11 cellular contexts compared by ENCODE assay signal in the genomic region with DNA sequence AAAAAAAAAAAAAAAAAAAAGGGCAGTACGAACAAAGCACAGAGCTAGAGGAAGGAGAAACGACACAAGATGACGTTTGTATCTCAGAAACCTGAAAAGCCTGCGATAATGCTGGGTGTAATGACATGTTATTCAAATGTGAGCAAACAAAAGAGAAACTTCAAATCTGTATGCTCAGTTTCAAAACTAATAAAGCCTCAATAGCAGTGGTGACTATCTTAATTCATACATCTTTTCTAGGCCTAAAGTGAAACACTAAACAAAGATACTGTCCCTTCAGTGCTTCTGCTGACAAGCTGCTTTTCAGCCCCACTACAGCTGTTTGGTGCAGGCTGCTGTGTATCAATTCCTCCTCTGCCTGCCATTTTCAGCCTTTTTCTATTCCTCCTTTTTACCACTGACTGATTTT. TPM values are rescaled to one million over a fixed set of nuclear protein-coding genes. Genes with fewer than 3 reads are reported as not detected.
DNase-seq lines count a peak whose midpoint lies in the region; ATAC-seq and TF ChIP-seq lines count a peak whose summit lies in the region.
"Had no signal": no experiment of that assay in that cellular context is flagged by ENCODE, and none has a peak within 500 bp of the region (broad histone marks: within the 10 kb centered on the region; RNA-seq: fewer than 3 reads in every experiment).

No MANE protein-coding gene starts in this region.

- H3K9me3 ChIP-seq in CD4-positive, alpha-beta T cell (ENCODE audit: control insufficient read depth, low read length): no peaks in the 10 kb centered on the region
- no peaks in the 10 kb centered on the region for H3K9me3 ChIP-seq in SK-N-SH

- DNase-seq in CD4-positive, alpha-beta T cell: no peak
- DNase-seq in activated B cell treated with CpG ODN at 0.5 μM for 24 hours (no peak), NCI-H226 (no peak), posterior cingulate gyrus (no peak), activated gamma-delta T cell (lab: John Stamatoyannopoulos, UW) (no peak), SK-N-SH (no peak)
- DNase-seq: GOT3, immature natural killer cell had no signal

- no peak overlapping the region for H2AFZ ChIP-seq in SK-N-SH (ENCODE audit: low read depth)

- no peak overlapping the region for H3K9ac ChIP-seq in SK-N-SH

- peaks cover 21% of the 10 kb centered on the region for H3K4me1 Mint-ChIP-seq in CD4-positive, alpha-beta T cell (ENCODE audit: low read depth)
- H3K4me1 Mint-ChIP-seq in activated B cell treated with CpG ODN at 0.5 μM for 24 hours: peaks cover 23% of the 10 kb centered on the region

- TF ChIP-seq RAD21 in SK-N-SH (IDR thresholded peaks at IDR 0.05; ENCODE audit: low read length): no peak

- peaks cover 22% of the 10 kb centered on the region for H3K36me3 Mint-ChIP-seq in CD4-positive, alpha-beta T cell (ENCODE audit: low read depth)
- H3K36me3 Mint-ChIP-seq in activated B cell treated with CpG ODN at 0.5 μM for 24 hours (ENCODE audit: low read depth): peaks cover 7% of the 10 kb centered on the region

- peaks cover 0 to 3% of the 10 kb centered on the region in 2 experiments for H3K36me3 ChIP-seq in SK-N-SH (replicated peaks in 1 of 2; ENCODE audit: control insufficient read depth in 1 of 2, insufficient read depth in 2 of 2, low read length in 1 of 2)

- peaks cover 3% of the 10 kb centered on the region for H3F3A ChIP-seq in SK-N-SH (replicated peaks; ENCODE audit: insufficient read depth)

- CTCF ChIA-PET in CD4-positive, alpha-beta T cell (lab: Charles Lee): no interaction called here
- CTCF ChIA-PET in activated B cell treated with CpG ODN at 0.5 μM for 24 hours (lab: Charles Lee): no interaction called here
- CTCF ChIA-PET in SK-N-SH (lab: Yijun Ruan, JAX): no interaction called here

- H4K20me1 ChIP-seq in SK-N-SH (ENCODE audit: insufficient read depth): no peaks in the 10 kb centered on the region

- TF ChIP-seq CTCF in CD4-positive, alpha-beta T cell (IDR thresholded peaks at IDR 0.05): no peak
- TF ChIP-seq CTCF in activated B cell treated with CpG ODN at 0.5 μM for 24 hours (IDR thresholded peaks at IDR 0.05): no peak
- TF ChIP-seq CTCF in SK-N-SH (IDR thresholded peaks at IDR 0.05): no peak

- peak; percentile 79 for ATAC-seq in CD4-positive, alpha-beta T cell (ENCODE audit: poor library complexity)
- peak; percentile 90 for ATAC-seq in GM19324 (IDR thresholded peaks at IDR 0.05; ENCODE audit: low FRiP score, unreplicated experiment)
- peak; percentile 77 for ATAC-seq in HG02943 (IDR thresholded peaks at IDR 0.05; ENCODE audit: low read depth, unreplicated experiment)
- ATAC-seq in activated B cell treated with CpG ODN at 0.5 μM for 24 hours (ENCODE audit: low read depth): peak; percentile 61
- ATAC-seq: Right ventricle myocardium inferior had no signal

- H3K4me2 ChIP-seq in SK-N-SH: no peak overlapping the region

- no peaks in the 10 kb centered on the region for H3K27me3 ChIP-seq in CD4-positive, alpha-beta T cell (ENCODE audit: control insufficient read depth, insufficient read depth, low read length)
- no peaks in the 10 kb centered on the region for H3K27me3 ChIP-seq in SK-N-SH (ENCODE audit: insufficient read depth)

- no peaks in the 10 kb centered on the region for H3K9me2 ChIP-seq in SK-N-SH

- peaks cover 0 to 4% of the 10 kb centered on the region in 2 experiments; a peak in 3 of 4 replicates for H3K4me1 ChIP-seq in SK-N-SH (ENCODE audit: control insufficient read depth in 1 of 2, insufficient read depth in 2 of 2, low read depth in 1 of 2, low read length in 1 of 2)

- peak overlapping the region; percentile 75 for H3K27ac Mint-ChIP-seq in CD4-positive, alpha-beta T cell
- peak overlapping the region; percentile 53 for H3K27ac Mint-ChIP-seq in activated B cell treated with CpG ODN at 0.5 μM for 24 hours

- H3K4me3 Mint-ChIP-seq in CD4-positive, alpha-beta T cell: peak overlapping the region; percentile 8
- peak overlapping the region; percentile 13 for H3K4me3 Mint-ChIP-seq in activated B cell treated with CpG ODN at 0.5 μM for 24 hours
- H3K4me3 Mint-ChIP-seq: immature natural killer cell had no signal

- peaks cover 22% of the 10 kb centered on the region; the same call in 1 of the 2 replicates for H3K79me2 ChIP-seq in SK-N-SH (ENCODE audit: insufficient read depth)

- intact Hi-C loops in CD4-positive, alpha-beta T cell (cut with DNase I, micrococcal nuclease): no loop called here
- intact Hi-C loops in activated B cell treated with CpG ODN at 0.5 μM for 24 hours (cut with micrococcal nuclease) (no loop called here), posterior cingulate gyrus (cut with DNase I) (no loop called here)

- POLR2A ChIA-PET in CD4-positive, alpha-beta T cell (lab: Charles Lee): interaction anchor here (0.6 to 1.8 kb wide), 2 partner anchors 15 to 28 kb away, joined by 4 to 5 read pairs; no protein-coding TSS in a partner anchor
- POLR2A ChIA-PET in activated B cell treated with CpG ODN at 0.5 μM for 24 hours (lab: Charles Lee): interaction anchor here (0.6 kb wide), 1 partner anchor 120 kb away, joined by 3 read pairs; no protein-coding TSS in a partner anchor
- POLR2A ChIA-PET in SK-N-SH (lab: Yijun Ruan, JAX): no interaction called here

- no peak overlapping the region for H3K27ac ChIP-seq in CD4-positive, alpha-beta T cell (ENCODE audit: low read depth, low read length)
- no peak overlapping the region; a peak in 1 of 4 replicates for H3K27ac ChIP-seq in SK-N-SH (ENCODE audit: low read depth in 2 of 2, low read length in 1 of 2)

- H3K9me3 Mint-ChIP-seq in CD4-positive, alpha-beta T cell: no peaks in the 10 kb centered on the region
- H3K9me3 Mint-ChIP-seq in activated B cell treated with CpG ODN at 0.5 μM for 24 hours: no peaks in the 10 kb centered on the region
- H3K9me3 Mint-ChIP-seq: immature natural killer cell had no signal

- WGBS in SK-N-SH (ENCODE audit: low lambda C conversion rate): 97% methylated on average over 4 of the region's 4 CpGs

- no peak overlapping the region for H3K4me3 ChIP-seq in SK-N-SH (ENCODE audit: low read depth in 2 of 2, low read length in 1 of 2)

- no peaks in the 10 kb centered on the region for H3K27me3 Mint-ChIP-seq in CD4-positive, alpha-beta T cell
- H3K27me3 Mint-ChIP-seq in activated B cell treated with CpG ODN at 0.5 μM for 24 hours: no peaks in the 10 kb centered on the region

- no peak for TF ChIP-seq EP300 in SK-N-SH (IDR thresholded peaks at IDR 0.05; ENCODE audit: borderline replicate concordance in 1 of 2, low read depth in 1 of 2, low read length in 1 of 2)

TF ChIP-seq in SK-N-SH, 30 proteins besides CTCF, POLR2A, EP300 and RAD21 (continues in another document):
- TF ChIP-seq, protein P1, sequence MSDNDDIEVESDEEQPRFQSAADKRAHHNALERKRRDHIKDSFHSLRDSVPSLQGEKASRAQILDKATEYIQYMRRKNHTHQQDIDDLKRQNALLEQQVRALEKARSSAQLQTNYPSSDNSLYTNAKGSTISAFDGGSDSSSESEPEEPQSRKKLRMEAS (IDR thresholded peaks at IDR 0.05; ENCODE audit: low read depth): no peak
- TF ChIP-seq, protein P2, sequence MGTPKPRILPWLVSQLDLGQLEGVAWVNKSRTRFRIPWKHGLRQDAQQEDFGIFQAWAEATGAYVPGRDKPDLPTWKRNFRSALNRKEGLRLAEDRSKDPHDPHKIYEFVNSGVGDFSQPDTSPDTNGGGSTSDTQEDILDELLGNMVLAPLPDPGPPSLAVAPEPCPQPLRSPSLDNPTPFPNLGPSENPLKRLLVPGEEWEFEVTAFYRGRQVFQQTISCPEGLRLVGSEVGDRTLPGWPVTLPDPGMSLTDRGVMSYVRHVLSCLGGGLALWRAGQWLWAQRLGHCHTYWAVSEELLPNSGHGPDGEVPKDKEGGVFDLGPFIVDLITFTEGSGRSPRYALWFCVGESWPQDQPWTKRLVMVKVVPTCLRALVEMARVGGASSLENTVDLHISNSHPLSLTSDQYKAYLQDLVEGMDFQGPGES (IDR thresholded peaks at IDR 0.05; ENCODE audit: low read depth, low read length): no peak
- TF ChIP-seq GATA2 (CRISPR knock-in tag; IDR thresholded peaks at IDR 0.05) (no peak), POLR2AphosphoS5 (IDR thresholded peaks at IDR 0.05; ENCODE audit: low read depth, low read length) (no peak), RFX5 (IDR thresholded peaks at IDR 0.05; ENCODE audit: low read length) (no peak)
- TF ChIP-seq, protein P3, sequence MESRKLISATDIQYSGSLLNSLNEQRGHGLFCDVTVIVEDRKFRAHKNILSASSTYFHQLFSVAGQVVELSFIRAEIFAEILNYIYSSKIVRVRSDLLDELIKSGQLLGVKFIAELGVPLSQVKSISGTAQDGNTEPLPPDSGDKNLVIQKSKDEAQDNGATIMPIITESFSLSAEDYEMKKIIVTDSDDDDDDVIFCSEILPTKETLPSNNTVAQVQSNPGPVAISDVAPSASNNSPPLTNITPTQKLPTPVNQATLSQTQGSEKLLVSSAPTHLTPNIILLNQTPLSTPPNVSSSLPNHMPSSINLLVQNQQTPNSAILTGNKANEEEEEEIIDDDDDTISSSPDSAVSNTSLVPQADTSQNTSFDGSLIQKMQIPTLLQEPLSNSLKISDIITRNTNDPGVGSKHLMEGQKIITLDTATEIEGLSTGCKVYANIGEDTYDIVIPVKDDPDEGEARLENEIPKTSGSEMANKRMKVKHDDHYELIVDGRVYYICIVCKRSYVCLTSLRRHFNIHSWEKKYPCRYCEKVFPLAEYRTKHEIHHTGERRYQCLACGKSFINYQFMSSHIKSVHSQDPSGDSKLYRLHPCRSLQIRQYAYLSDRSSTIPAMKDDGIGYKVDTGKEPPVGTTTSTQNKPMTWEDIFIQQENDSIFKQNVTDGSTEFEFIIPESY (IDR thresholded peaks at IDR 0.05; ENCODE audit: borderline replicate concordance, low read depth): no peak

RNA-seq across cellular contexts. Expression of a gene that starts 15.8 kb away (rescaled TPM):
- total RNA-seq in CD4-positive, alpha-beta T cell: 10 to 100 TPM; 28.8 to 29.9 TPM
- 66.3 and 74.5 TPM in 2 replicates for total RNA-seq in activated B cell treated with CpG ODN at 0.5 μM for 24 hours
- 2.3 and 3.0 TPM in 2 replicates for polyA plus RNA-seq in SK-N-SH (2012; rRNA removed)
- 2.8 and 3.8 TPM in 2 replicates for polyA plus RNA-seq in SK-N-SH (2012; cell fraction: cytosol; rRNA removed)
- polyA plus RNA-seq in SK-N-SH (2012; cell fraction: nucleus; rRNA removed): 1.4 and 2.9 TPM in 2 replicates
